In the genomic region with DNA sequence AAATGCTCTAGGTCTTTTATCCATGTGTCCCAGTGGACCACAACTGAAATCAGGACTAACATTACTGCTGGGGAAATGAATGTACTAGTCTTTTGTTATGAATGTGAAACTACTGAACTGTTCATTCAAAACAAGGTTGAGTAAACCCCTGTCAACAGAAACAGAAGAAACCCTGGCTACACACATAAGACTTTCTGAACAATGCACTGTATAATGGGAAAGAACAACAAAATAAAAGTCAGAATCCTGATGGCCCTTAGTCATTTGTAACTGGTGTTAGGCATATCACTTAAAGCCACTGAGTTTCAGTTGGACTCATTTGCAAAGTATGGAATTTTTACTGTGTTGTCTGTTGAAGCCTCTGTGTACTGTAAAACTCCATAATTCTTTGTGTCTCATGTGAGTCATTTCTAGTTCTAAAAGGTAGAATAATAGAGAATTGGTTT, we compare ENCODE assay signal across 9 cellular contexts.
DNase-seq lines count a peak whose midpoint lies in the region; ATAC-seq and TF ChIP-seq lines count a peak whose summit lies in the region.
"Had no signal": no experiment of that assay in that cellular context is flagged by ENCODE, and none has a peak within 500 bp of the region (broad histone marks: within the 10 kb centered on the region; RNA-seq: fewer than 3 reads in every experiment).

No MANE protein-coding gene starts in this region.

- no peaks in the 10 kb centered on the region for H3K4me1 ChIP-seq in adrenal gland (replicated peaks in 1 of 2)

- H3K27ac Mint-ChIP-seq in CD4-positive, alpha-beta T cell, result peak overlapping the region; percentile 49
- peak overlapping the region; percentile 77 for H3K27ac Mint-ChIP-seq in activated T-helper 2 cell treated with anti-CD3 and anti-CD28 coated beads, Interferon-gamma antibody, Interleukin-2, Interleukin-4, amounts not matched to agents 10 μg/mL and 5 μg/mL and 100 μg/mL, durations not matched to agents 14 hours and 24 hours and 36 hours

- H3K27me3 ChIP-seq in CD4-positive, alpha-beta T cell (ENCODE audit: control insufficient read depth, insufficient read depth, low read length), result no peaks in the 10 kb centered on the region
- no peaks in the 10 kb centered on the region for H3K27me3 ChIP-seq in adrenal gland

- no peaks in the 10 kb centered on the region for H3K9me3 Mint-ChIP-seq in CD4-positive, alpha-beta T cell
- H3K9me3 Mint-ChIP-seq in activated T-helper 2 cell treated with anti-CD3 and anti-CD28 coated beads, Interferon-gamma antibody, Interleukin-2, Interleukin-4, amounts not matched to agents 10 μg/mL and 5 μg/mL and 100 μg/mL, durations not matched to agents 14 hours and 24 hours and 36 hours, result no peaks in the 10 kb centered on the region
- H3K9me3 Mint-ChIP-seq: central memory CD8-positive, alpha-beta T cell had no signal

- H3K4me1 Mint-ChIP-seq in CD4-positive, alpha-beta T cell (ENCODE audit: low read depth), result peaks cover 33% of the 10 kb centered on the region
- H3K4me1 Mint-ChIP-seq in activated T-helper 2 cell treated with anti-CD3 and anti-CD28 coated beads, Interferon-gamma antibody, Interleukin-2, Interleukin-4, amounts not matched to agents 10 μg/mL and 5 μg/mL and 100 μg/mL, durations not matched to agents 14 hours and 24 hours and 36 hours (ENCODE audit: low read depth), result peaks cover 37% of the 10 kb centered on the region
- H3K4me1 Mint-ChIP-seq: central memory CD8-positive, alpha-beta T cell had no signal

- no peaks in the 10 kb centered on the region for H3K36me3 ChIP-seq in adrenal gland (replicated peaks in 1 of 2)

- no peak for ATAC-seq in CD4-positive, alpha-beta T cell (ENCODE audit: poor library complexity)
- ATAC-seq in GM19035 (IDR thresholded peaks at IDR 0.05; ENCODE audit: unreplicated experiment) (peak; percentile 91), HG03060 (IDR thresholded peaks at IDR 0.05; ENCODE audit: low read depth, unreplicated experiment) (peak; percentile 77)

- POLR2A ChIA-PET in CD4-positive, alpha-beta T cell (lab: Charles Lee), result no interaction called here

- H3K4me3 ChIP-seq in adrenal gland, result no peak overlapping the region

- TF ChIP-seq CTCF in CD4-positive, alpha-beta T cell (IDR thresholded peaks at IDR 0.05), result no peak
- TF ChIP-seq CTCF in adrenal gland (IDR thresholded peaks at IDR 0.05), result no peak

- H3K27me3 Mint-ChIP-seq in CD4-positive, alpha-beta T cell, result no peaks in the 10 kb centered on the region
- no peaks in the 10 kb centered on the region for H3K27me3 Mint-ChIP-seq in activated T-helper 2 cell treated with anti-CD3 and anti-CD28 coated beads, Interferon-gamma antibody, Interleukin-2, Interleukin-4, amounts not matched to agents 10 μg/mL and 5 μg/mL and 100 μg/mL, durations not matched to agents 14 hours and 24 hours and 36 hours (ENCODE audit: low read depth)
- H3K27me3 Mint-ChIP-seq: central memory CD8-positive, alpha-beta T cell had no signal

- DNase-seq in CD4-positive, alpha-beta T cell, result no peak
- DNase-seq in activated T-helper 2 cell treated with anti-CD3 and anti-CD28 coated beads, Interferon-gamma antibody, Interleukin-2, Interleukin-4, amounts not matched to agents 10 μg/mL and 5 μg/mL and 100 μg/mL, durations not matched to agents 14 hours and 24 hours and 36 hours (ENCODE audit: low spot score), result no peak
- no peak for DNase-seq in iPS-NIHi7 (ENCODE audit: extremely low spot score)
- no peak for DNase-seq in adrenal gland
- no peak for DNase-seq in hepatic stellate cell (ENCODE audit: low spot score)
- DNase-seq in mucosa of gallbladder (ENCODE audit: low spot score), result no peak

- H3K36me3 Mint-ChIP-seq in CD4-positive, alpha-beta T cell (ENCODE audit: low read depth), result peaks cover 72% of the 10 kb centered on the region
- H3K36me3 Mint-ChIP-seq in activated T-helper 2 cell treated with anti-CD3 and anti-CD28 coated beads, Interferon-gamma antibody, Interleukin-2, Interleukin-4, amounts not matched to agents 10 μg/mL and 5 μg/mL and 100 μg/mL, durations not matched to agents 14 hours and 24 hours and 36 hours (ENCODE audit: low read depth), result peaks cover 39% of the 10 kb centered on the region

- intact Hi-C loops in CD4-positive, alpha-beta T cell (cut with DNase I, micrococcal nuclease), result no loop called here
- intact Hi-C loops in activated T-helper 2 cell treated with anti-CD3 and anti-CD28 coated beads, Interferon-gamma antibody, Interleukin-2, Interleukin-4, amounts not matched to agents 10 μg/mL and 5 μg/mL and 100 μg/mL, durations not matched to agents 14 hours and 24 hours and 36 hours (cut with micrococcal nuclease), result loop anchor here (1.0 to 10.0 kb wide), 7 partner anchors 28 to 1432 kb away; a partner anchor contains a TSS
- intact Hi-C loops in adrenal gland (cut with DNase I), result no loop called here

- CTCF ChIA-PET in CD4-positive, alpha-beta T cell (lab: Charles Lee), result no interaction called here

- no peak overlapping the region for H3K27ac ChIP-seq in CD4-positive, alpha-beta T cell (ENCODE audit: low read depth, low read length)
- no peak overlapping the region for H3K27ac ChIP-seq in adrenal gland

- no peak overlapping the region for H3K4me3 Mint-ChIP-seq in CD4-positive, alpha-beta T cell
- no peak overlapping the region for H3K4me3 Mint-ChIP-seq in activated T-helper 2 cell treated with anti-CD3 and anti-CD28 coated beads, Interferon-gamma antibody, Interleukin-2, Interleukin-4, amounts not matched to agents 10 μg/mL and 5 μg/mL and 100 μg/mL, durations not matched to agents 14 hours and 24 hours and 36 hours (ENCODE audit: low read depth)
- H3K4me3 Mint-ChIP-seq: central memory CD8-positive, alpha-beta T cell had no signal

- H3K9me3 ChIP-seq in CD4-positive, alpha-beta T cell (ENCODE audit: control insufficient read depth, low read length), result no peaks in the 10 kb centered on the region
- no peaks in the 10 kb centered on the region for H3K9me3 ChIP-seq in adrenal gland (replicated peaks in 1 of 3)

- no peak for TF ChIP-seq POLR2A in adrenal gland (IDR thresholded peaks at IDR 0.05)
